Comparison of ENCODE assay signal across 22 cellular contexts in genomic region chr4:151143162-151143561, GRCh38. TPM values are rescaled to one million over a fixed set of nuclear protein-coding genes. Genes with fewer than 3 reads are reported as not detected.
DNase-seq lines count a peak whose midpoint lies in the region; ATAC-seq and TF ChIP-seq lines count a peak whose summit lies in the region.
"Had no signal": no experiment of that assay in that cellular context is flagged by ENCODE, and none has a peak within 500 bp of the region (broad histone marks: within the 10 kb centered on the region; RNA-seq: fewer than 3 reads in every experiment).

No MANE protein-coding gene starts in this region.

- no peak overlapping the region for H4K8ac ChIP-seq in mesenchymal stem cell (ENCODE audit: low read length)

- no peak overlapping the region for H3K4me2 ChIP-seq in mesenchymal stem cell (ENCODE audit: low read length, poor library complexity, severe bottlenecking)
- H3K4me2 ChIP-seq: A549, KMS-11, PC-9 had no signal

- H2BK12ac ChIP-seq in mesenchymal stem cell (ENCODE audit: low read length in 2 of 2) = no peak overlapping the region

- H3K4me3 Mint-ChIP-seq in activated T-helper 17 cell treated with anti-CD3 and anti-CD28 coated beads, Interleukin-2, amount 50 U/mL, for 72 hours = no peak overlapping the region
- H3K4me3 Mint-ChIP-seq: CD8-positive, alpha-beta memory T cell; HFFc6 had no signal

- peak overlapping the region; percentile 26 for H3K9ac ChIP-seq in mesenchymal stem cell (ENCODE audit: low read length)
- H3K9ac ChIP-seq: BLaER1 treated with 17β-estradiol and CSF1 and Interleukin-3, amounts not matched to agents 10 nM and 100 nM; KMS-11 had no signal

- H3K27me3 Mint-ChIP-seq in activated T-helper 17 cell treated with anti-CD3 and anti-CD28 coated beads, Interleukin-2, amount 50 U/mL, for 72 hours = no peaks in the 10 kb centered on the region

- no peak overlapping the region for H2BK120ac ChIP-seq in mesenchymal stem cell (ENCODE audit: low read depth, low read length)

- H3K4me3 ChIP-seq in mesenchymal stem cell (ENCODE audit: insufficient read depth in 1 of 2, low read depth in 1 of 2, low read length in 2 of 2) (no peak overlapping the region), upper lobe of right lung (no peak overlapping the region)
- H3K4me3 ChIP-seq: A549; BLaER1 treated with 17β-estradiol and CSF1 and Interleukin-3, amounts not matched to agents 10 nM and 100 nM; PC-9; SJCRH30 had no signal

- H4K91ac ChIP-seq in mesenchymal stem cell (ENCODE audit: low read length) = no peak overlapping the region

- H3K9me3 ChIP-seq in mesenchymal stem cell (ENCODE audit: control insufficient read depth, low read length) (no peaks in the 10 kb centered on the region), upper lobe of right lung (no peaks in the 10 kb centered on the region)
- H3K9me3 ChIP-seq: A549; BLaER1 treated with 17β-estradiol and CSF1 and Interleukin-3, amounts not matched to agents 10 nM and 100 nM; SJCRH30 had no signal

- peaks cover 30 to 94% of the 10 kb centered on the region in 2 experiments for H3K36me3 ChIP-seq in mesenchymal stem cell (ENCODE audit: control insufficient read depth in 1 of 2, insufficient read depth in 2 of 2, low read depth in 1 of 2, low read length in 2 of 2)
- H3K36me3 ChIP-seq in upper lobe of right lung = peaks cover 72% of the 10 kb centered on the region
- H3K36me3 ChIP-seq: BLaER1 treated with 17β-estradiol and CSF1 and Interleukin-3, amounts not matched to agents 10 nM and 100 nM; SJCRH30 had no signal

- H3K27me3 ChIP-seq in mesenchymal stem cell (ENCODE audit: control insufficient read depth in 1 of 2, insufficient read depth in 1 of 2, low read length in 2 of 2) (no peaks in the 10 kb centered on the region), upper lobe of right lung (no peaks in the 10 kb centered on the region)
- H3K27me3 ChIP-seq: BLaER1 treated with 17β-estradiol and CSF1 and Interleukin-3, amounts not matched to agents 10 nM and 100 nM; SJCRH30 had no signal

- H3K4ac ChIP-seq in mesenchymal stem cell (ENCODE audit: low read depth in 1 of 2, low read length in 2 of 2) = no peak overlapping the region

- H2AFZ ChIP-seq in mesenchymal stem cell (ENCODE audit: low read depth, low read length) = no peak overlapping the region
- H2AFZ ChIP-seq: PC-9 had no signal

- H3K14ac ChIP-seq in mesenchymal stem cell (ENCODE audit: low read length in 2 of 2) = no peak overlapping the region

- intact Hi-C loops in upper lobe of right lung (cut with DNase I) = no loop called here

- H3K4me1 ChIP-seq in mesenchymal stem cell (ENCODE audit: control insufficient read depth, insufficient read depth, low read depth, low read length) (peaks cover 1% of the 10 kb centered on the region), upper lobe of right lung (no peaks in the 10 kb centered on the region)
- H3K4me1 ChIP-seq: A549, SJCRH30 had no signal

- no peak overlapping the region for H3K18ac ChIP-seq in mesenchymal stem cell (ENCODE audit: low read depth in 1 of 2, low read length in 2 of 2)

- no peak overlapping the region for H2BK5ac ChIP-seq in mesenchymal stem cell (ENCODE audit: low read depth, low read length, poor library complexity, severe bottlenecking)

- no peak overlapping the region for H3K27ac ChIP-seq in mesenchymal stem cell (ENCODE audit: low read length, poor library complexity, severe bottlenecking)
- H3K27ac ChIP-seq in upper lobe of right lung = no peak overlapping the region
- H3K27ac ChIP-seq: A549; BLaER1 treated with 17β-estradiol and CSF1 and Interleukin-3, amounts not matched to agents 10 nM and 100 nM; KMS-11; PC-9; RWPE1; SJCRH30 had no signal

- WGBS in mesenchymal stem cell = 100% methylated on average over 1 of the region's 2 CpGs

- no peaks in the 10 kb centered on the region for H3K4me1 Mint-ChIP-seq in activated T-helper 17 cell treated with anti-CD3 and anti-CD28 coated beads, Interleukin-2, amount 50 U/mL, for 72 hours
- H3K4me1 Mint-ChIP-seq: CD8-positive, alpha-beta memory T cell had no signal

- TF ChIP-seq CTCF in upper lobe of right lung (IDR thresholded peaks at IDR 0.05) = no peak

- H2AK5ac ChIP-seq in mesenchymal stem cell (ENCODE audit: low read length, severe bottlenecking) = no peak overlapping the region

- H2BK15ac ChIP-seq in mesenchymal stem cell (ENCODE audit: low read depth, poor library complexity, severe bottlenecking) = no peak overlapping the region

- DNase-seq in Ammon's horn (ENCODE audit: low spot score) (peak; percentile 35), mesenchymal stem cell (no peak), upper lobe of right lung (no peak)
- DNase-seq: CD8-positive, alpha-beta memory T cell; DMS53; EL; HFFc6; NCI-H1105 treated with DMSO at 0.1 percent for 48 hours; NCI-H1694 treated with DMSO at 0.1 percent for 48 hours; NCI-H2107; NCI-H510A; NCI-H748 treated with DMSO at 0.1 percent for 48 hours; PC-9; SJCRH30 had no signal

- H3K36me3 Mint-ChIP-seq in activated T-helper 17 cell treated with anti-CD3 and anti-CD28 coated beads, Interleukin-2, amount 50 U/mL, for 72 hours (ENCODE audit: low read depth) = no peaks in the 10 kb centered on the region
- H3K36me3 Mint-ChIP-seq: CD8-positive, alpha-beta memory T cell had no signal

- H3K27ac Mint-ChIP-seq in activated T-helper 17 cell treated with anti-CD3 and anti-CD28 coated beads, Interleukin-2, amount 50 U/mL, for 72 hours = no peak overlapping the region
- H3K27ac Mint-ChIP-seq: CD8-positive, alpha-beta memory T cell; HFFc6 had no signal

- ATAC-seq in GM18868 (IDR thresholded peaks at IDR 0.05; ENCODE audit: unreplicated experiment) (peak; percentile 46), GM21529 (IDR thresholded peaks at IDR 0.05; ENCODE audit: unreplicated experiment) (no peak), upper lobe of right lung (no peak), HG02623 (IDR thresholded peaks at IDR 0.05; ENCODE audit: unreplicated experiment) (no peak)
- peak; percentile 57 for ATAC-seq in activated T-helper 17 cell treated with anti-CD3 and anti-CD28 coated beads, Interleukin-2, amount 50 U/mL, for 72 hours (replicated peaks)
- ATAC-seq: A549 had no signal

- H3K9me3 Mint-ChIP-seq in activated T-helper 17 cell treated with anti-CD3 and anti-CD28 coated beads, Interleukin-2, amount 50 U/mL, for 72 hours = no peaks in the 10 kb centered on the region
- H3K9me3 Mint-ChIP-seq: CD8-positive, alpha-beta memory T cell; HFFc6 had no signal

- H3K79me1 ChIP-seq in mesenchymal stem cell (replicated peaks; ENCODE audit: low read length, poor library complexity, severe bottlenecking) = peaks cover 3% of the 10 kb centered on the region

- no peak overlapping the region for H3K23ac ChIP-seq in mesenchymal stem cell (ENCODE audit: low read length in 2 of 2)

RNA-seq across cellular contexts. Expression of gene RPS3A, which starts 43.7 kb away (rescaled TPM):
- total RNA-seq in activated T-helper 17 cell treated with anti-CD3 and anti-CD28 coated beads, Interleukin-2, amount 50 U/mL, for 72 hours = 1,000 to 10,000 TPM; 1,932 to 2,919 TPM
- polyA plus RNA-seq in mesenchymal stem cell (2013, experiment 1 of 2) = 3,246 TPM
- 3,402 TPM for polyA plus RNA-seq in mesenchymal stem cell (2013, experiment 2 of 2)
- 1,406 TPM for total RNA-seq in upper lobe of right lung

Comparison
In these comparisons a context has a peak if more than half of its experiments do, and no peak if none do; other contexts are left out.
1. ATAC-seq: peak in GM18868 (single experiment) and activated T-helper 17 cell treated with anti-CD3 and anti-CD28 coated beads, Interleukin-2, amount 50 U/mL, for 72 hours (single experiment); none in GM21529 (single experiment), upper lobe of right lung (single experiment) and HG02623 (single experiment).